In the genomic region with DNA sequence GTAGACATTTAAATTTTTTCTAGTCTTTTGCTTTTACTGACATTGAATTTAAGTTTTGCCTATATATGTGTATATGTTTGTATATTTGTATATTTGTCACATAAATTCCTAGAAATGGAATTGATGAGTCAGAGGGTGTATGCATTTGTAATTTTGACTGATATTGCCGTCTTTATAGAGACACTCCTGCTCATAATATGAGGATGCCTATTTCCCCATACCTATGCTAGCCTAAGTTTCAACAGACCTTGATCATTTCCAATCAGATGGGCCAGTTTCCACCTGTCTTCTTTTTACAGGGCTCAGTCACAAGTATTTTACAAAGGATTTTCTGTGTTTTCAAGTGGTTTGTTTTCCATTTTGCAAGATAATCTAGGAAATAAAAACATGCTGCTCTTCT, we compare ENCODE assay signal across 15 cellular contexts.
"Had no signal": no experiment of that assay in that cellular context is flagged by ENCODE, and none has a peak within 500 bp of the region (broad histone marks: within the 10 kb centered on the region; RNA-seq: fewer than 3 reads in every experiment).

No MANE protein-coding gene starts in this region.

- ATAC-seq: naive thymus-derived CD8-positive, alpha-beta T cell had no signal

- H3K4me3 Mint-ChIP-seq: activated naive CD8-positive, alpha-beta T cell treated with anti-CD3 and anti-CD28 coated beads for 36 hours; activated T-helper 1 cell treated with anti-CD3 and anti-CD28 coated beads, Interleukin-12 subunit alpha, Interleukin-12 subunit beta, Interleukin-2, Interleukin-4 antibody, amounts not matched to agents 30 ng/mL and 10 ng/mL and 1 ng/mL, durations not matched to agents 14 hours and 24 hours and 36 hours; memory B cell; naive thymus-derived CD8-positive, alpha-beta T cell; T-helper 2 cell treated with Interferon-gamma antibody and Interleukin-4, amounts not matched to agents 5 μg/mL and 100 μg/mL, for 36 hours had no signal

- FAIRE-seq: small intestine had no signal

- H3K36me3 ChIP-seq: transverse colon had no signal

- H3K4me3 ChIP-seq: transverse colon had no signal

- H3K27ac Mint-ChIP-seq: activated naive CD8-positive, alpha-beta T cell treated with anti-CD3 and anti-CD28 coated beads for 36 hours; activated T-helper 1 cell treated with anti-CD3 and anti-CD28 coated beads, Interleukin-12 subunit alpha, Interleukin-12 subunit beta, Interleukin-2, Interleukin-4 antibody, amounts not matched to agents 30 ng/mL and 10 ng/mL and 1 ng/mL, durations not matched to agents 14 hours and 24 hours and 36 hours; memory B cell; naive thymus-derived CD8-positive, alpha-beta T cell; T-helper 2 cell treated with Interferon-gamma antibody and Interleukin-4, amounts not matched to agents 5 μg/mL and 100 μg/mL, for 36 hours had no signal

- H3K9me3 Mint-ChIP-seq: activated naive CD8-positive, alpha-beta T cell treated with anti-CD3 and anti-CD28 coated beads for 36 hours; activated T-helper 1 cell treated with anti-CD3 and anti-CD28 coated beads, Interleukin-12 subunit alpha, Interleukin-12 subunit beta, Interleukin-2, Interleukin-4 antibody, amounts not matched to agents 30 ng/mL and 10 ng/mL and 1 ng/mL, durations not matched to agents 14 hours and 24 hours and 36 hours; memory B cell; naive thymus-derived CD8-positive, alpha-beta T cell; T-helper 2 cell treated with Interferon-gamma antibody and Interleukin-4, amounts not matched to agents 5 μg/mL and 100 μg/mL, for 36 hours had no signal

- H3K27ac ChIP-seq: brain microvascular endothelial cell had no signal

- DNase-seq: activated CD4-positive, alpha-beta T cell treated with anti-CD3 and anti-CD28 coated beads, Interleukin-2, amount 50 U/mL, for 1 hour; activated naive CD8-positive, alpha-beta T cell treated with anti-CD3 and anti-CD28 coated beads for 36 hours; anterior cingulate cortex; brain microvascular endothelial cell; naive thymus-derived CD8-positive, alpha-beta T cell; small intestine; stimulated activated CD4-positive, alpha-beta T cell treated with anti-CD3 and anti-CD28 coated beads, Interleukin-4, amount 100 ng/mL, for 4 hours; stimulated activated CD8-positive, alpha-beta memory T cell treated with anti-CD3 and anti-CD28 coated beads, Interleukin-4, amount 100 ng/mL, for 48 hours; stimulated activated naive CD4-positive, alpha-beta T cell treated with Interleukin-2 at 50 U/mL for 16 hours; substantia nigra; transverse colon had no signal

- H3K9me3 ChIP-seq: right atrium auricular region, transverse colon had no signal

- H3K27me3 Mint-ChIP-seq: activated naive CD8-positive, alpha-beta T cell treated with anti-CD3 and anti-CD28 coated beads for 36 hours; memory B cell; naive thymus-derived CD8-positive, alpha-beta T cell had no signal

- H3K27me3 ChIP-seq: brain microvascular endothelial cell, right atrium auricular region, transverse colon had no signal
